ENCODE assay signal across 9 cellular contexts in the genomic region with DNA sequence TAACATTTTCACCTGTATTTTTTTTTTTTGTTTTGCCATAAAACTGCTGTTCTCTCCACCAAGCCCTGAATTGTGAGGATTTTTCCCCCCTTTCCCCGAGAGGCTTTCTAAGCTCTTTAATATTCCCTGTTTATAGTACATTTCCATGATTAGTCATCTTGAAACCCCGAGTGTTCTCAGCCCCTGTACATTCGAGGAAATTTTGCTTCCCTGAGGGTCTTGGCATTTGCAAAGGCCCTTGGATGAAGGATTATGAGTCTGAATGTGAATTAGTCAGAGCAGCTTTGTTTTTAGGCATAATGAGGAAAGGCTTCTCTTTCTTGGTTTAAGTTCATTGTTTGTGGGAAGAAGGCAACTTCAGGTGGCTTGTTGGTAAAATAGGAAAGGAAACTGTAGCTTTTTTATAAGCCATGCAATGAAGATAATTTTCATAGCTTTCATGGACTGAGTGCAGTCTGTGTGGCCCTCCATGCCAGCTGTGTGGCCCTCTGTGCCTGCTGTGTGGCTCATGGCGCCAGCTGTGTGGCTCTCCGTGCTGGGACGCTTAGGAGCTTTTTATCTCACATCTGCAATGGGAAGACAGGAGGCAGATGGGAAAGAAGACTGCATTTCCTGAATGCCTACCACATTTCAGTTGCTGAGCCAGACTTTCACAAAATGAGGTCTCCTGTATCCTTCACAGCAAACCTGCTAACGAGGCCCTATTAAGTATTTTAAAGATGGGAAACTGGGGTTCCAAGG.
DNase-seq lines count a peak whose midpoint lies in the region; ATAC-seq, FAIRE-seq and TF ChIP-seq lines count a peak whose summit lies in the region.
"Had no signal": no experiment of that assay in that cellular context is flagged by ENCODE, and none has a peak within 500 bp of the region (broad histone marks: within the 10 kb centered on the region; RNA-seq: fewer than 3 reads in every experiment).

No MANE protein-coding gene starts in this region.

- H3K27me3 Mint-ChIP-seq in neural progenitor cell (ENCODE audit: insufficient read depth, low read depth) = no peaks in the 10 kb centered on the region

- H3K36me3 Mint-ChIP-seq in neural progenitor cell = peaks cover 1% of the 10 kb centered on the region

- H3K4me1 ChIP-seq in Peyer's patch (peaks cover 0 to 49% (median 1%) of the 10 kb centered on the region in 4 donors), esophagus (ENCODE audit: control insufficient read depth in 2 of 2, insufficient read depth in 2 of 2, low read length in 1 of 2) (peaks cover 3 to 18% of the 10 kb centered on the region in 2 donors), neural progenitor cell (peaks cover 85% of the 10 kb centered on the region)

- H3K9me3 ChIP-seq in Peyer's patch = no peaks in the 10 kb centered on the region
- no peaks in the 10 kb centered on the region for H3K9me3 ChIP-seq in esophagus (ENCODE audit: control insufficient read depth in 2 of 2, insufficient read depth in 1 of 2, low read depth in 1 of 2, low read length in 1 of 2)
- H3K9me3 ChIP-seq in neural progenitor cell (ENCODE audit: low read depth) = no peaks in the 10 kb centered on the region

- DNase-seq in COLO668 (lab: John Stamatoyannopoulos, UW; ENCODE audit: unreplicated experiment) = peak; percentile 18
- DNase-seq in Peyer's patch = no peak
- peak; percentile 47 for DNase-seq in neural progenitor cell (ENCODE audit: low spot score)
- DNase-seq in omental fat pad (ENCODE audit: low spot score) = no peak
- DNase-seq in GM10266 (ENCODE audit: extremely low spot score) = no peak
- no peak for DNase-seq in GM12892 (ENCODE audit: insufficient read length)
- DNase-seq in NK-92 treated with Interleukin-12 subunit alpha and Interleukin-12 subunit beta, amount 100 ng/mL, for 24 hours (lab: John Stamatoyannopoulos, UW) = no peak
- DNase-seq: head of caudate nucleus had no signal

- no peak overlapping the region for H2AFZ ChIP-seq in neural progenitor cell (replicated peaks)

- peaks cover 100% of the 10 kb centered on the region for H3K79me2 ChIP-seq in neural progenitor cell (ENCODE audit: low read depth)

- peaks cover 91% of the 10 kb centered on the region for H3K4me1 Mint-ChIP-seq in neural progenitor cell

- H3K36me3 ChIP-seq in Peyer's patch (no peaks in the 10 kb centered on the region), esophagus (ENCODE audit: control insufficient read depth in 2 of 2, insufficient read depth in 2 of 2, low read length in 1 of 2) (no peaks in the 10 kb centered on the region), neural progenitor cell (no peaks in the 10 kb centered on the region)

- TF ChIP-seq POLR2A in Peyer's patch (IDR thresholded peaks at IDR 0.05) (no peak), GM12892 (IDR thresholded peaks at IDR 0.05; ENCODE audit: low read depth, low read length) (no peak)

- H3K4me3 ChIP-seq in Peyer's patch (no peak overlapping the region), esophagus (ENCODE audit: low read depth in 1 of 2, low read length in 2 of 2) (no peak overlapping the region), neural progenitor cell (peak overlapping the region; percentile 8)

- H3K9me3 Mint-ChIP-seq in neural progenitor cell = no peaks in the 10 kb centered on the region

- peaks cover 30% of the 10 kb centered on the region for H3F3A ChIP-seq in neural progenitor cell (ENCODE audit: low read depth)

- no peak for TF ChIP-seq CTCF in Peyer's patch (IDR thresholded peaks at IDR 0.05)
- TF ChIP-seq CTCF in neural progenitor cell (IDR thresholded peaks at IDR 0.05) = no peak
- no peak for TF ChIP-seq CTCF in omental fat pad (IDR thresholded peaks at IDR 0.05)
- TF ChIP-seq CTCF in GM10266 (IDR thresholded peaks at IDR 0.05; ENCODE audit: control insufficient read depth, insufficient read depth, low read depth, missing control alignments) = no peak

- 43 to 45% methylated on average over 7 of the region's 7 CpGs for WGBS in esophagus, 2 donors

- peak overlapping the region; percentile 36 for H3K4me2 ChIP-seq in neural progenitor cell

- peak overlapping the region; percentile 93 for H3K27ac Mint-ChIP-seq in neural progenitor cell

- FAIRE-seq in GM12892 (lab: Jason Lieb, UNC) = no peak

- no peaks in the 10 kb centered on the region for H3K27me3 ChIP-seq in Peyer's patch
- no peaks in the 10 kb centered on the region for H3K27me3 ChIP-seq in esophagus (ENCODE audit: control insufficient read depth in 1 of 2, insufficient read depth in 2 of 2, low read length in 2 of 2)
- no peaks in the 10 kb centered on the region for H3K27me3 ChIP-seq in neural progenitor cell

- no peak for ATAC-seq in omental fat pad (ENCODE audit: low FRiP score)

- H3K27ac ChIP-seq in Peyer's patch = peak overlapping the region in 3 of 4 donors; percentile 25 to 68 (median 53)
- peak overlapping the region; percentile 58 to 77 for H3K27ac ChIP-seq in esophagus (ENCODE audit: low read depth in 2 of 2, low read length in 1 of 2)
- H3K27ac ChIP-seq in neural progenitor cell = peak overlapping the region; percentile 71

- peaks cover 97% of the 10 kb centered on the region for H4K20me1 ChIP-seq in neural progenitor cell (ENCODE audit: low read depth)

- H3K4me3 Mint-ChIP-seq in neural progenitor cell = peak overlapping the region; percentile 74

- no peak overlapping the region for H3K9ac ChIP-seq in neural progenitor cell

Comparison
In these comparisons a context has a peak if more than half of its experiments do, and no peak if none do; other contexts are left out.
1. DNase-seq: peak in COLO668 (single experiment) and neural progenitor cell (single experiment); none in Peyer's patch (0 of 3), omental fat pad (single experiment), GM10266 (single experiment), GM12892 (single experiment) and NK-92 treated with Interleukin-12 subunit alpha and Interleukin-12 subunit beta, amount 100 ng/mL, for 24 hours (single experiment).
2. Peak in every context shown above with its lines, with median percentiles within 50 percentile points of each other: H3K27ac ChIP-seq.